Comparison of ENCODE assay signal across 8 cellular contexts in the genomic region with DNA sequence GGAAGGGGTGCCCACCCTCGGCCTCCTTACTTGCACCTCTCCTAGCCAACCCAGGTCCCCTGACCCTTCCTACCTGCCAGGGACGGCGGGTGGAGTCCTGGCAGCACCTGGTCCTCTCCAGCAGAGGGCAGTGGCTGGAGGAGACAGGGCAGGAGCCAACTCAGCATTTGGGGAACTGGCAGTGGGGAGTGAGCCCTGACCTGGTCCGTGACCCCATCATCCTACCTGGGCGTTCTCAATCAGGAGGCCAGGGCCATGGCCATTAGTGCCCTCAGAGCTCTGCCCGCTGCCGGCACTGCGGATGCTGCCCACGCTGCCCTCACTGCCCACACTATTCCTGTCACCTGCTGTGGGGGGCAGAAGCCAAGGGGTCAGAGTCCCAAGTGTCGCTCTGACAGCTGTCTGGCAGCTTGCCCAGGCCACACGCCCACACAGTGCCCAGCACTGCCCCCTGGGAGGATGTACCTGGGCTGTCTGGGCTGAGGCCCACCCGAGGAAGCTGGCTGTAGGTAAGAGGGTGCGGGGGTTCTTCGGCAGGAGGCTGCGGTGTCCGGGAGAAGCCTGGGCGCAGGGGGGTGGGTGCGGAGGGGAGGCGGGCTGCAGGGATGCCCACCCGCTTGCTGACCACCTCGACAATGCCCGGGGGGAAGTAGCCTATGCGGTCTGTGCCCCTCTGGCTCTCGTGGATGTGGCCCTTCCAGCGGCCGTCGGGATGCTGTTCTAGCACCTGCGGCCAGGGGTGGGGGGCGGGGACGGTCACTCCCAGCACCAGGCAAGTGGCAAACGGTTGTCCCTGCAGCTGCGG. TPM values are rescaled to one million over a fixed set of nuclear protein-coding genes. Genes with fewer than 3 reads are reported as not detected.
DNase-seq lines count a peak whose midpoint lies in the region; ATAC-seq and TF ChIP-seq lines count a peak whose summit lies in the region.

No MANE protein-coding gene starts in this region.

- H3K4me3 ChIP-seq in LNCaP clone FGC (ENCODE audit: low read depth, low read length) (no peak overlapping the region), foreskin fibroblast (ENCODE audit: low read depth in 1 of 2, low read length in 2 of 2) (no peak overlapping the region)

- TF ChIP-seq CTCF in LNCaP clone FGC (IDR thresholded peaks at IDR 0.05; ENCODE audit: control insufficient read depth, extremely low read depth, insufficient read depth) (peak; percentile 89), foreskin fibroblast (IDR thresholded peaks at IDR 0.05; ENCODE audit: low read depth, low read length) (peak; percentile 54)

- H3K27me3 Mint-ChIP-seq in activated CD8-positive, alpha-beta T cell treated with anti-CD3 and anti-CD28 coated beads, Interleukin-2, amount 10 ng/mL, durations not matched to agents 7 days and 5 days (ENCODE audit: low read depth) = no peaks in the 10 kb centered on the region

- no peak overlapping the region for H3K27ac Mint-ChIP-seq in activated CD8-positive, alpha-beta T cell treated with anti-CD3 and anti-CD28 coated beads, Interleukin-2, amount 10 ng/mL, durations not matched to agents 7 days and 5 days

- CTCF ChIA-PET in activated CD8-positive, alpha-beta T cell treated with anti-CD3 and anti-CD28 coated beads, Interleukin-2, amount 10 ng/mL, durations not matched to agents 7 days and 5 days (lab: Charles Lee) = interaction anchor here (0.7 to 1.5 kb wide), 6 partner anchors 10 to 245 kb away, joined by 3 read pairs; a partner anchor contains a TSS

- peak; percentile 58 for ATAC-seq in activated CD8-positive, alpha-beta T cell treated with anti-CD3 and anti-CD28 coated beads, Interleukin-2, amount 10 ng/mL, durations not matched to agents 7 days and 5 days
- no peak for ATAC-seq in GM21825 (IDR thresholded peaks at IDR 0.05; ENCODE audit: unreplicated experiment)

- no peak overlapping the region for H3K4me3 Mint-ChIP-seq in activated CD8-positive, alpha-beta T cell treated with anti-CD3 and anti-CD28 coated beads, Interleukin-2, amount 10 ng/mL, durations not matched to agents 7 days and 5 days

- H3K4me1 Mint-ChIP-seq in activated CD8-positive, alpha-beta T cell treated with anti-CD3 and anti-CD28 coated beads, Interleukin-2, amount 10 ng/mL, durations not matched to agents 7 days and 5 days (ENCODE audit: low read depth) = no peaks in the 10 kb centered on the region

- H3K9me3 Mint-ChIP-seq in activated CD8-positive, alpha-beta T cell treated with anti-CD3 and anti-CD28 coated beads, Interleukin-2, amount 10 ng/mL, durations not matched to agents 7 days and 5 days (ENCODE audit: insufficient read depth) = no peaks in the 10 kb centered on the region

- POLR2A ChIA-PET in activated CD8-positive, alpha-beta T cell treated with anti-CD3 and anti-CD28 coated beads, Interleukin-2, amount 10 ng/mL, durations not matched to agents 7 days and 5 days (lab: Charles Lee) = no interaction called here

- no peaks in the 10 kb centered on the region for H3K36me3 Mint-ChIP-seq in activated CD8-positive, alpha-beta T cell treated with anti-CD3 and anti-CD28 coated beads, Interleukin-2, amount 10 ng/mL, durations not matched to agents 7 days and 5 days (ENCODE audit: low read depth)

- peak; percentile 25 for DNase-seq in EH (ENCODE audit: low read depth)
- no peak for DNase-seq in LNCaP clone FGC (ENCODE audit: low read depth)
- peak; percentile 54 for DNase-seq in activated CD8-positive, alpha-beta T cell treated with anti-CD3 and anti-CD28 coated beads, Interleukin-2, amount 10 ng/mL, durations not matched to agents 7 days and 5 days
- DNase-seq in foreskin fibroblast = peak in 1 of 2 donors; percentile 38
- peak; percentile 31 for DNase-seq in stimulated activated CD4-positive, alpha-beta T cell treated with anti-CD3 and anti-CD28 coated beads, Interleukin-1b, Interleukin-23, amount 100 ng/mL, for 48 hours
- DNase-seq in mucosa of gallbladder (ENCODE audit: low spot score) = no peak
- DNase-seq in NCI-H510A (lab: John Stamatoyannopoulos, UW) = no peak

RNA-seq across cellular contexts. Expression of a gene that starts 10.8 kb away (rescaled TPM):
- under 1 TPM; 0.68 to 0.97 TPM for total RNA-seq in activated CD8-positive, alpha-beta T cell treated with anti-CD3 and anti-CD28 coated beads, Interleukin-2, amount 10 ng/mL, durations not matched to agents 7 days and 5 days
- total RNA-seq in mucosa of gallbladder = 74.7 TPM

RNA-seq across cellular contexts. Expression of a gene that starts 11.8 kb away (rescaled TPM):
- total RNA-seq in activated CD8-positive, alpha-beta T cell treated with anti-CD3 and anti-CD28 coated beads, Interleukin-2, amount 10 ng/mL, durations not matched to agents 7 days and 5 days = 10 to 100 TPM; 76.6 to 77.8 TPM
- total RNA-seq in mucosa of gallbladder = 158 TPM

RNA-seq across cellular contexts. Expression of a gene that starts 20.9 kb away (rescaled TPM):
- 10 to 100 TPM; 19.3 to 19.8 TPM for total RNA-seq in activated CD8-positive, alpha-beta T cell treated with anti-CD3 and anti-CD28 coated beads, Interleukin-2, amount 10 ng/mL, durations not matched to agents 7 days and 5 days
- total RNA-seq in mucosa of gallbladder = 477 TPM

RNA-seq across cellular contexts. Expression of a gene that starts 48.1 kb away (rescaled TPM):
- 10 to 100 TPM; 81.9 to 84.8 TPM for total RNA-seq in activated CD8-positive, alpha-beta T cell treated with anti-CD3 and anti-CD28 coated beads, Interleukin-2, amount 10 ng/mL, durations not matched to agents 7 days and 5 days
- total RNA-seq in mucosa of gallbladder = 106 TPM

Comparison
In these comparisons a context has a peak if more than half of its experiments do, and no peak if none do; other contexts are left out.
1. DNase-seq: peak in EH (single experiment), activated CD8-positive, alpha-beta T cell treated with anti-CD3 and anti-CD28 coated beads, Interleukin-2, amount 10 ng/mL, durations not matched to agents 7 days and 5 days (single experiment) and stimulated activated CD4-positive, alpha-beta T cell treated with anti-CD3 and anti-CD28 coated beads, Interleukin-1b, Interleukin-23, amount 100 ng/mL, for 48 hours (single experiment); none in LNCaP clone FGC (single experiment), mucosa of gallbladder (single experiment) and NCI-H510A (single experiment).
2. RNA of a gene that starts 10.8 kb away (total RNA-seq): 74.7 TPM in mucosa of gallbladder (single experiment); 0.68 to 0.97 TPM in activated CD8-positive, alpha-beta T cell treated with anti-CD3 and anti-CD28 coated beads, Interleukin-2, amount 10 ng/mL, durations not matched to agents 7 days and 5 days; every median in the first group is over 10 times any median in the second.
3. RNA of a gene that starts 20.9 kb away (total RNA-seq): 477 TPM in mucosa of gallbladder (single experiment); 19.3 to 19.8 TPM in activated CD8-positive, alpha-beta T cell treated with anti-CD3 and anti-CD28 coated beads, Interleukin-2, amount 10 ng/mL, durations not matched to agents 7 days and 5 days; every median in the first group is over 10 times any median in the second.